15 cellular contexts compared by ENCODE assay signal in the genomic region with DNA sequence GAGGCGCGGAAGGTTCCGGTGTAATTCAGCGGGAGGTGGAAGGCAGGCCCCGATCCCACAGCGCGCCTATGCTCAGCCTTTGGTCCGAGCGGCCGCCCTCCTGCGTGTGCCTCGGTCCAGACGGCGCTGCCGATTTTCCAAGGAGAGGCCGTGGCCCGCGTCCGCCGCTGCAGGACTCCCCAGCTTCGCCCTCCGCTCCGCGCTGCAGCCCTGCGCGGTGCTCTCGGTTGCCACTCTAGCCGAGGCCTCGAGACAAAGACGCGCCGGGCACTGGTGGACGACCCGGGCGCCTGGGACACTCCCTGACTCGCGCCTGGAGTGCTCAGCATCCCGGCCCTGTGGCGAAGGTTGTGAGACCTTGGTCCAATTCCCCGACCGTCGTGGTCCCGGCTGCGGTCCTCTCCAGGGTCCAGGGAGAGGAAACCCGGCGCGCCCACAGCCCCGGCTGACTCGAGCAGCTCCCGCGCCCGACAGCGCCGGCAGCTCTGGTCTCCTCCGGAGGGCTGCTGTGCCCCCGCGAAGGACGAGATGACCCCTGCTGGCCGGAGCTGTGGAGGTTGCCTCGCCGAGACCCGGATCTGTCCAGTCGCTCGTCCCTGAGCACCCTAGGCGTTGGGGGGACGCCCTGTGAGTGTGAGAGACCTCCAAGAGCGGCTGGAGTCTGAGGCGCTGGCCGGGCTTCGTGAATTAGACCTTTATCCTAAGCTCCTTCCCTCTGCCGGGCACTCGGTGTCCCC. TPM values are rescaled to one million over a fixed set of nuclear protein-coding genes. Genes with fewer than 3 reads are reported as not detected.
DNase-seq lines count a peak whose midpoint lies in the region; ATAC-seq and TF ChIP-seq lines count a peak whose summit lies in the region.
"Had no signal": no experiment of that assay in that cellular context is flagged by ENCODE, and none has a peak within 500 bp of the region (broad histone marks: within the 10 kb centered on the region; RNA-seq: fewer than 3 reads in every experiment).

No MANE protein-coding gene starts in this region.

- POLR2A ChIA-PET in IMR-90 (lab: Charles Lee; ENCODE audit: unreplicated experiment) (no interaction called here), GM10248 (lab: Yijun Ruan, JAX) (no interaction called here)

- dilution Hi-C loops in IMR-90 (cut with HindIII; ENCODE audit: low sequenced_read_pairs, unreplicated experiment): no loop called here

- no peak overlapping the region for H2BK120ac ChIP-seq in IMR-90 (ENCODE audit: low read depth, low read length)

- in situ Hi-C loops in IMR-90 (cut with MboI; ENCODE audit: low sequenced_read_pairs): no loop called here

- no peak overlapping the region for H3K4ac ChIP-seq in IMR-90 (ENCODE audit: low read depth, low read length)

- TF ChIP-seq RAD21 in IMR-90 (IDR thresholded peaks at IDR 0.05; ENCODE audit: low read length): no peak

- no peak overlapping the region for H2BK5ac ChIP-seq in IMR-90 (ENCODE audit: low read depth, low read length, poor library complexity, severe bottlenecking)

- ATAC-seq in IMR-90 (ENCODE audit: low read depth) (no peak; the same call in 1 of the 2 replicates), HG02973 (IDR thresholded peaks at IDR 0.05; ENCODE audit: unreplicated experiment) (no peak), HG03432 (IDR thresholded peaks at IDR 0.05; ENCODE audit: unreplicated experiment) (no peak)

- no peaks in the 10 kb centered on the region for H4K20me1 ChIP-seq in IMR-90 (ENCODE audit: insufficient read depth, low read length)

- H3K27ac ChIP-seq in IMR-90 (ENCODE audit: insufficient read depth, low read length): no peak overlapping the region
- H3K27ac ChIP-seq: adrenal gland, BLaER1, dorsolateral prefrontal cortex, HL-60, stomach had no signal

- no peak overlapping the region for H3K18ac ChIP-seq in IMR-90 (ENCODE audit: low read depth, low read length)

- no peaks in the 10 kb centered on the region for H3K79me1 ChIP-seq in IMR-90 (ENCODE audit: low read depth in 1 of 2, low read length in 2 of 2)

- no peak overlapping the region for H2AK9ac ChIP-seq in IMR-90 (replicated peaks; ENCODE audit: low read depth, low read length, poor library complexity)

- no peaks in the 10 kb centered on the region for H3K9me1 ChIP-seq in IMR-90 (ENCODE audit: insufficient read depth, low read length)

- H2AFZ ChIP-seq in IMR-90 (replicated peaks; ENCODE audit: low read length, poor library complexity): peak overlapping the region; percentile 1

- H3K36me3 ChIP-seq in IMR-90 (ENCODE audit: control insufficient read depth, insufficient read depth, low read length): no peaks in the 10 kb centered on the region
- H3K36me3 ChIP-seq: adrenal gland, BLaER1, MG63, stomach had no signal

- no peak overlapping the region for H2AK5ac ChIP-seq in IMR-90 (ENCODE audit: low read depth, low read length)

- TF ChIP-seq CTCF in IMR-90 (conservative IDR thresholded peaks at IDR 0.05; ENCODE audit: low read depth, low read length) (no peak), GM10248 (IDR thresholded peaks at IDR 0.05; ENCODE audit: control extremely low read depth, extremely low read depth, low read depth, missing control alignments) (no peak)

- peaks cover 93% of the 10 kb centered on the region for H3K27me3 ChIP-seq in IMR-90 (ENCODE audit: control insufficient read depth, insufficient read depth, low read length)
- H3K27me3 ChIP-seq: MG63 had no signal

- H4K91ac ChIP-seq in IMR-90 (ENCODE audit: insufficient read depth, low read depth, low read length): no peak overlapping the region

- peaks cover 7% of the 10 kb centered on the region for H3K9me3 ChIP-seq in IMR-90 (ENCODE audit: control insufficient read depth, insufficient read depth, low read length)
- H3K9me3 ChIP-seq: adrenal gland, MG63 had no signal

- BruUV-seq in IMR-90 (replicated peaks; lab: Mats Ljungman, UMichigan): no TSS peak

- H2BK20ac ChIP-seq in IMR-90 (ENCODE audit: low read depth, low read length): no peak overlapping the region

- H4K5ac ChIP-seq in IMR-90 (ENCODE audit: low read depth, low read length): no peak overlapping the region

- no peak for TF ChIP-seq POLR2A in IMR-90 (IDR thresholded peaks at IDR 0.05; ENCODE audit: low read depth, low read length)

- H3K4me2 ChIP-seq in IMR-90 (ENCODE audit: low read depth, low read length): no peak overlapping the region
- H3K4me2 ChIP-seq: BLaER1 had no signal

- H3K56ac ChIP-seq in IMR-90 (ENCODE audit: extremely low read depth, insufficient read depth, low read length): no peak overlapping the region

- no peaks in the 10 kb centered on the region for H3K4me1 ChIP-seq in IMR-90 (ENCODE audit: control insufficient read depth, insufficient read depth, low read length)

- H3K4me3 ChIP-seq in IMR-90 (ENCODE audit: insufficient read depth, low read depth, low read length): no peak overlapping the region
- H3K4me3 ChIP-seq: adrenal gland, BLaER1, dorsolateral prefrontal cortex, MG63, SK-N-MC, stomach had no signal

- 2% methylated on average over 44 of the region's 72 CpGs; no CpG with 5 or more reads in 1 of the 2 experiments for WGBS in IMR-90 (ENCODE audit: extremely low coverage in 2 of 2, insufficient read length in 1 of 2), 2 experiments

- H3K23ac ChIP-seq in IMR-90 (ENCODE audit: low read depth, low read length): no peak overlapping the region

- intact Hi-C loops in IMR-90 (cut with micrococcal nuclease): no loop called here
- intact Hi-C loops in posterior vena cava (cut with DNase I): no loop called here

- DNase-seq in IMR-90: no peak
- DNase-seq in ecto neural progenitor cell (ENCODE audit: low spot score): peak; percentile 85
- DNase-seq in posterior vena cava (ENCODE audit: low spot score): peak; percentile 80
- no peak for DNase-seq in GM10248 (ENCODE audit: extremely low spot score)
- DNase-seq: adrenal gland, DMS79, MG63, stomach had no signal

- H3K14ac ChIP-seq in IMR-90 (replicated peaks; ENCODE audit: low read depth, low read length): no peak overlapping the region

- CTCF ChIA-PET in IMR-90 (lab: Yijun Ruan, JAX): no interaction called here
- CTCF ChIA-PET in GM10248 (lab: Yijun Ruan, JAX): interaction anchor here (0.7 to 3.1 kb wide), 3 partner anchors 9 to 30 kb away, joined by 3 to 9 read pairs (median 5); a partner anchor contains a TSS

- no peak overlapping the region for H3K9ac ChIP-seq in IMR-90 (ENCODE audit: low read depth, low read length)
- H3K9ac ChIP-seq: BLaER1 had no signal

- no peak overlapping the region for H4K8ac ChIP-seq in IMR-90 (ENCODE audit: low read depth in 2 of 2, low read length in 2 of 2)

- H2BK15ac ChIP-seq in IMR-90 (ENCODE audit: low read depth, low read length): no peak overlapping the region

TF ChIP-seq in IMR-90, 13 proteins besides CTCF, POLR2A, EP300 and RAD21:
- TF ChIP-seq RCOR1 (IDR thresholded peaks at IDR 0.05; ENCODE audit: insufficient replicate concordance, low read length) (no peak), NFE2L2 (IDR thresholded peaks at IDR 0.05; ENCODE audit: low read depth, low read length) (no peak), CHD1 (IDR thresholded peaks at IDR 0.05; ENCODE audit: low read depth, low read length) (no peak), RFX5 (IDR thresholded peaks at IDR 0.05; ENCODE audit: low read depth, low read length) (no peak), MAFK (IDR thresholded peaks at IDR 0.05; ENCODE audit: low read depth, low read length) (no peak), BHLHE40 (IDR thresholded peaks at IDR 0.05; ENCODE audit: low read depth, low read length) (no peak), SMC3 (IDR thresholded peaks at IDR 0.05; ENCODE audit: low read depth, low read length) (no peak), FOS (IDR thresholded peaks at IDR 0.05; ENCODE audit: low read depth, low read length) (no peak)
- TF ChIP-seq, protein P1, sequence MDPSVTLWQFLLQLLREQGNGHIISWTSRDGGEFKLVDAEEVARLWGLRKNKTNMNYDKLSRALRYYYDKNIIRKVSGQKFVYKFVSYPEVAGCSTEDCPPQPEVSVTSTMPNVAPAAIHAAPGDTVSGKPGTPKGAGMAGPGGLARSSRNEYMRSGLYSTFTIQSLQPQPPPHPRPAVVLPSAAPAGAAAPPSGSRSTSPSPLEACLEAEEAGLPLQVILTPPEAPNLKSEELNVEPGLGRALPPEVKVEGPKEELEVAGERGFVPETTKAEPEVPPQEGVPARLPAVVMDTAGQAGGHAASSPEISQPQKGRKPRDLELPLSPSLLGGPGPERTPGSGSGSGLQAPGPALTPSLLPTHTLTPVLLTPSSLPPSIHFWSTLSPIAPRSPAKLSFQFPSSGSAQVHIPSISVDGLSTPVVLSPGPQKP (IDR thresholded peaks at IDR 0.05; ENCODE audit: borderline replicate concordance, low read depth, low read length): no peak

RNA-seq across cellular contexts. Expression of a gene that starts 6.5 kb away (rescaled TPM):
- total RNA-seq in IMR-90 (2012; rRNA removed) (not detected in 2 replicates), posterior vena cava (1 to 10 TPM in 1 of 2 donors, not detected in 1; 1.1 TPM)
- not detected in 2 replicates for polyA plus RNA-seq in IMR-90 (2012; rRNA removed)
- not detected in 2 replicates for polyA plus RNA-seq in IMR-90 (2012; cell fraction: cytosol; rRNA removed)
- polyA plus RNA-seq in IMR-90 (2012; cell fraction: nucleus; rRNA removed; ENCODE audit: low replicate concordance): not detected in 2 replicates
- total RNA-seq: adrenal gland, dorsolateral prefrontal cortex, frontal cortex, stomach had no signal
- polyA plus RNA-seq: adrenal gland, stomach had no signal

RNA-seq across cellular contexts. Expression of a gene that starts 11.7 kb away (rescaled TPM):
- total RNA-seq in IMR-90 (2012; rRNA removed) (not detected in 2 replicates), posterior vena cava (1 to 10 TPM; 1.3 to 4.2 TPM)
- not detected in 2 replicates for polyA plus RNA-seq in IMR-90 (2012; rRNA removed)
- not detected in 2 replicates for polyA plus RNA-seq in IMR-90 (2012; cell fraction: cytosol; rRNA removed)
- not detected in 2 replicates for polyA plus RNA-seq in IMR-90 (2012; cell fraction: nucleus; rRNA removed; ENCODE audit: low replicate concordance)
- total RNA-seq: adrenal gland, dorsolateral prefrontal cortex, frontal cortex, stomach had no signal
- polyA plus RNA-seq: adrenal gland, stomach had no signal

RNA-seq across cellular contexts. Expression of a gene that starts 13.6 kb away (rescaled TPM):
- not detected in 2 replicates for total RNA-seq in IMR-90 (2012; rRNA removed)
- not detected in 2 replicates for polyA plus RNA-seq in IMR-90 (2012; rRNA removed)
- polyA plus RNA-seq in IMR-90 (2012; cell fraction: cytosol; rRNA removed): not detected in 2 replicates
- not detected in 2 replicates for polyA plus RNA-seq in IMR-90 (2012; cell fraction: nucleus; rRNA removed; ENCODE audit: low replicate concordance)
- total RNA-seq in posterior vena cava: 1 to 10 TPM; 2.0 to 4.8 TPM
- total RNA-seq: adrenal gland, dorsolateral prefrontal cortex, frontal cortex, stomach had no signal
- polyA plus RNA-seq: adrenal gland, stomach had no signal

RNA-seq across cellular contexts. Expression of a gene that starts 22.6 kb away (rescaled TPM):
- total RNA-seq in IMR-90 (2012; rRNA removed) (not detected in 2 replicates), posterior vena cava (1 to 10 TPM in 1 of 2 donors, under 1 TPM in 1; 0.23 to 1.1 TPM)
- polyA plus RNA-seq in IMR-90 (2012; rRNA removed): not detected in 2 replicates
- not detected in 2 replicates for polyA plus RNA-seq in IMR-90 (2012; cell fraction: cytosol; rRNA removed)
- not detected in 2 replicates for polyA plus RNA-seq in IMR-90 (2012; cell fraction: nucleus; rRNA removed; ENCODE audit: low replicate concordance)
- total RNA-seq: dorsolateral prefrontal cortex, frontal cortex, stomach had no signal
- polyA plus RNA-seq: adrenal gland, stomach had no signal

RNA-seq across cellular contexts. Expression of a gene that starts 23.8 kb away (rescaled TPM):
- not detected in 2 replicates for total RNA-seq in IMR-90 (2012; rRNA removed)
- polyA plus RNA-seq in IMR-90 (2012; rRNA removed): 0.15 TPM in 1 of 2 replicates, not detected in the other
- polyA plus RNA-seq in IMR-90 (2012; cell fraction: cytosol; rRNA removed): not detected in 2 replicates
- not detected in 2 replicates for polyA plus RNA-seq in IMR-90 (2012; cell fraction: nucleus; rRNA removed; ENCODE audit: low replicate concordance)
- total RNA-seq in posterior vena cava: 10 to 100 TPM; 27.9 to 35.5 TPM
- total RNA-seq: frontal cortex, stomach had no signal
- polyA plus RNA-seq: stomach had no signal

Comparison
In these comparisons a context has a peak if more than half of its experiments do, and no peak if none do; other contexts are left out.
1. DNase-seq: peak in ecto neural progenitor cell (single experiment) and posterior vena cava (single experiment); none in IMR-90 (single experiment) and GM10248 (single experiment).